ENCODE assay signal across 15 cellular contexts in the genomic region with DNA sequence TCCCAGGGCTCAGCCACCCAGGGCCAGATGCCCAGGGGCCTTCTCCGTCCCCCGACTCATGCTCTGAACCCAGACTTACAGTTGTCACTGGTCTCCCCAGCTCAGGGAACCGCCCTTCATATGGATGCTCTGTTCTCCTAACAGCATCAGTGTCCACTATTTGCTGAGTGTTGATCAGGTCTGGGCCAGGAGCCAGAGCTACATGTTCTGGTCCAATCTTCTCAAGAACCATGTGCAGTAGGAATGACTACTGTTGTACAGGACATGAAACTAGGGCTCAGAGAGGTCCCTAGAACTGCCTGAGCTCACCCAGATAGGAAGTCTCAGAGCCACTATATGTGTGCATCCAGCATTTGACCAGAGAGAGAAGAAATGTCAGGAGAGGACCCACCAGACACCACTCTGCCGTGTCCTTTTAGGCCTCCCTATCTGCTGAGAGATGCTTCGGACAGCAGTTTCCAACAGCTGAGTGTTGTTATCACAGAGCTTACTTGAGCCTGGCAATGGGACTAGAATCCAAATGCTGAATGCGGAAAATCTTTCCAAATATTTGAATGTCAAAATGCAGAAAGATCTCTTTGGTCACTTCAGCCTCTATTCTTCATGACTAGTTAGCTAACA.
DNase-seq lines count a peak whose midpoint lies in the region; ATAC-seq and TF ChIP-seq lines count a peak whose summit lies in the region.
"Had no signal": no experiment of that assay in that cellular context is flagged by ENCODE, and none has a peak within 500 bp of the region (broad histone marks: within the 10 kb centered on the region; RNA-seq: fewer than 3 reads in every experiment).

No MANE protein-coding gene starts in this region.

- H3K4me1 Mint-ChIP-seq in brain: peaks cover 69% of the 10 kb centered on the region
- H3K4me1 Mint-ChIP-seq in nephron progenitor cell: peaks cover 54% of the 10 kb centered on the region
- no peaks in the 10 kb centered on the region for H3K4me1 Mint-ChIP-seq in T-helper 17 cell
- no peaks in the 10 kb centered on the region for H3K4me1 Mint-ChIP-seq in stimulated activated naive B cell treated with anti-CD40 and anti-IgM and Interleukin-4, amounts not matched to agents 10 μg/mL and 1 μg/mL and 100 μg/mL, for 72 hours
- H3K4me1 Mint-ChIP-seq: activated naive CD4-positive, alpha-beta T cell treated with anti-CD3 and anti-CD28 coated beads, Interleukin-2, amount 50 U/mL, for 24 hours had no signal

- peak overlapping the region; percentile 41 to 87 (median 71) for H3K27ac ChIP-seq in heart left ventricle
- H3K27ac ChIP-seq in transverse colon: peak overlapping the region in 3 of 4 donors; percentile 28 to 45 (median 35)

- in situ Hi-C loops in transverse colon (cut with MboI; ENCODE audit: low pct_ligation_motif_present in 1 of 4, low pct_unique_long_range_greater_than_20kb in 1 of 4, low sequenced_read_pairs in 3 of 4): no loop called here

- H3K36me3 ChIP-seq in heart left ventricle: peaks cover 0 to 57% (median 0%) of the 10 kb centered on the region in 9 donors
- H3K36me3 ChIP-seq in transverse colon: no peaks in the 10 kb centered on the region

- peaks cover 0 to 55% (median 22%) of the 10 kb centered on the region in 12 donors for H3K4me1 ChIP-seq in heart left ventricle
- H3K4me1 ChIP-seq in transverse colon: peaks cover 6 to 21% (median 16%) of the 10 kb centered on the region in 4 donors

- H3K9me3 Mint-ChIP-seq in brain (peaks cover 0 to 25% (median 3%) of the 10 kb centered on the region in 5 experiments), nephron progenitor cell (peaks cover 27% of the 10 kb centered on the region)
- peaks cover 0 to 2% of the 10 kb centered on the region in 2 donors for H3K9me3 Mint-ChIP-seq in stimulated activated naive B cell treated with anti-CD40 and anti-IgM and Interleukin-4, amounts not matched to agents 10 μg/mL and 1 μg/mL and 100 μg/mL, for 72 hours
- H3K9me3 Mint-ChIP-seq: activated naive CD4-positive, alpha-beta T cell treated with anti-CD3 and anti-CD28 coated beads, Interleukin-2, amount 50 U/mL, for 24 hours had no signal

- H3K27me3 Mint-ChIP-seq in brain (peaks cover 17% of the 10 kb centered on the region), nephron progenitor cell (ENCODE audit: low read depth, poor library complexity) (peaks cover 11% of the 10 kb centered on the region), T-helper 17 cell (no peaks in the 10 kb centered on the region)
- no peaks in the 10 kb centered on the region for H3K27me3 Mint-ChIP-seq in stimulated activated naive B cell treated with anti-CD40 and anti-IgM and Interleukin-4, amounts not matched to agents 10 μg/mL and 1 μg/mL and 100 μg/mL, for 72 hours
- H3K27me3 Mint-ChIP-seq: activated naive CD4-positive, alpha-beta T cell treated with anti-CD3 and anti-CD28 coated beads, Interleukin-2, amount 50 U/mL, for 24 hours had no signal

- no peak for TF ChIP-seq CTCF in brain (conservative IDR thresholded peaks at IDR 0.05)
- TF ChIP-seq CTCF in heart left ventricle (IDR thresholded peaks at IDR 0.05): no peak
- no peak for TF ChIP-seq CTCF in nephron progenitor cell (IDR thresholded peaks at IDR 0.05)
- no peak for TF ChIP-seq CTCF in transverse colon (IDR thresholded peaks at IDR 0.05)

- ATAC-seq in heart left ventricle (peak; percentile 56 to 69 (median 59)), GM21381 (IDR thresholded peaks at IDR 0.05; ENCODE audit: unreplicated experiment) (no peak), T-helper 17 cell (no peak)
- ATAC-seq in stimulated activated naive B cell treated with anti-CD40 and anti-IgM and Interleukin-4, amounts not matched to agents 10 μg/mL and 1 μg/mL and 100 μg/mL, for 72 hours (replicated peaks): no peak

- H3K4me3 Mint-ChIP-seq in brain: peak overlapping the region in 1 of 5 experiments; percentile 44
- H3K4me3 Mint-ChIP-seq in nephron progenitor cell: no peak overlapping the region
- H3K4me3 Mint-ChIP-seq in T-helper 17 cell: no peak overlapping the region
- no peak overlapping the region for H3K4me3 Mint-ChIP-seq in stimulated activated naive B cell treated with anti-CD40 and anti-IgM and Interleukin-4, amounts not matched to agents 10 μg/mL and 1 μg/mL and 100 μg/mL, for 72 hours
- H3K4me3 Mint-ChIP-seq: activated naive CD4-positive, alpha-beta T cell treated with anti-CD3 and anti-CD28 coated beads, Interleukin-2, amount 50 U/mL, for 24 hours; neural crest cell had no signal

- H3K4me3 ChIP-seq in heart left ventricle: no peak overlapping the region
- no peak overlapping the region for H3K4me3 ChIP-seq in transverse colon

- H3K36me3 Mint-ChIP-seq in brain: peaks cover 37% of the 10 kb centered on the region
- peaks cover 56% of the 10 kb centered on the region for H3K36me3 Mint-ChIP-seq in nephron progenitor cell (ENCODE audit: low read depth)
- H3K36me3 Mint-ChIP-seq in T-helper 17 cell (ENCODE audit: low read depth): no peaks in the 10 kb centered on the region
- peaks cover 12 to 25% of the 10 kb centered on the region in 2 donors for H3K36me3 Mint-ChIP-seq in stimulated activated naive B cell treated with anti-CD40 and anti-IgM and Interleukin-4, amounts not matched to agents 10 μg/mL and 1 μg/mL and 100 μg/mL, for 72 hours
- H3K36me3 Mint-ChIP-seq: activated naive CD4-positive, alpha-beta T cell treated with anti-CD3 and anti-CD28 coated beads, Interleukin-2, amount 50 U/mL, for 24 hours had no signal

- no peak for TF ChIP-seq POLR2A in heart left ventricle (IDR thresholded peaks at IDR 0.05)
- TF ChIP-seq POLR2A in transverse colon (IDR thresholded peaks at IDR 0.05): no peak

- WGBS in heart left ventricle, 4 donors: 38 to 57% (median 55%) methylated on average over 6 of the region's 6 CpGs
- 74 to 100% methylated on average over 1 to 6 of the region's 6 CpGs for WGBS in transverse colon (ENCODE audit: low coverage in 1 of 2), 2 donors

- H3K9me3 ChIP-seq in heart left ventricle: peaks cover 0 to 8% (median 0%) of the 10 kb centered on the region in 12 donors
- no peaks in the 10 kb centered on the region for H3K9me3 ChIP-seq in transverse colon
- H3K9me3 ChIP-seq in T-helper 17 cell (ENCODE audit: control insufficient read depth, low read length, poor library complexity, severe bottlenecking): no peaks in the 10 kb centered on the region

- DNase-seq in heart left ventricle (peak in 2 of 5 donors; percentile 22 to 70), nephron progenitor cell (no peak), transverse colon (no peak), T-helper 17 cell (no peak)
- no peak for DNase-seq in activated CD4-positive, alpha-beta T cell treated with anti-CD3 and anti-CD28 coated beads, Interleukin-2, amount 50 U/mL, for 48 hours
- no peak for DNase-seq in stimulated activated naive B cell treated with anti-CD40 and anti-IgM and Interleukin-4, amounts not matched to agents 10 μg/mL and 1 μg/mL and 100 μg/mL, for 72 hours
- DNase-seq: activated CD4-positive, CD25-positive, alpha-beta regulatory T cell treated with anti-CD3 and anti-CD28 coated beads, Interleukin-2, amount 50 U/mL, for 72 hours; effector CD4-positive, alpha-beta T cell; NCI-H187 treated with DMSO at 0.1 percent for 48 hours; stimulated activated CD4-positive, alpha-beta T cell treated with anti-CD3 and anti-CD28 coated beads, Interleukin-4, amount 100 ng/mL, for 24 hours; stimulated activated CD8-positive, alpha-beta memory T cell treated with anti-CD3 and anti-CD28 coated beads, Interleukin-4, amount 100 ng/mL, for 48 hours had no signal

- TF ChIP-seq EP300 in transverse colon (IDR thresholded peaks at IDR 0.05; ENCODE audit: low read depth): no peak

- peak overlapping the region in 4 of 5 experiments; percentile 19 to 86 (median 84) for H3K27ac Mint-ChIP-seq in brain
- peak overlapping the region; percentile 83 for H3K27ac Mint-ChIP-seq in nephron progenitor cell
- H3K27ac Mint-ChIP-seq in T-helper 17 cell: no peak overlapping the region
- H3K27ac Mint-ChIP-seq in stimulated activated naive B cell treated with anti-CD40 and anti-IgM and Interleukin-4, amounts not matched to agents 10 μg/mL and 1 μg/mL and 100 μg/mL, for 72 hours: no peak overlapping the region
- H3K27ac Mint-ChIP-seq: activated naive CD4-positive, alpha-beta T cell treated with anti-CD3 and anti-CD28 coated beads, Interleukin-2, amount 50 U/mL, for 24 hours had no signal

- H3K27me3 ChIP-seq in heart left ventricle (no peaks in the 10 kb centered on the region), transverse colon (no peaks in the 10 kb centered on the region)

- intact Hi-C loops in heart left ventricle (cut with DNase I): loop anchor here in 4 of 10 donors (5.0 kb wide), 4 partner anchors 37 to 68 kb away; no protein-coding TSS in a partner anchor
- intact Hi-C loops in transverse colon (cut with DNase I; ENCODE audit: low total_unique reads): no loop called here

Comparison
In these comparisons a context has a peak if more than half of its experiments do, and no peak if none do; other contexts are left out.
1. H3K27ac Mint-ChIP-seq: peak in brain (4 of 5) and nephron progenitor cell (single experiment); none in T-helper 17 cell (single experiment) and stimulated activated naive B cell treated with anti-CD40 and anti-IgM and Interleukin-4, amounts not matched to agents 10 μg/mL and 1 μg/mL and 100 μg/mL, for 72 hours (single experiment).
2. ATAC-seq: peak in heart left ventricle (4 of 4); none in GM21381 (single experiment), T-helper 17 cell (single experiment) and stimulated activated naive B cell treated with anti-CD40 and anti-IgM and Interleukin-4, amounts not matched to agents 10 μg/mL and 1 μg/mL and 100 μg/mL, for 72 hours (0 of 2).